ENCODE assay signal across 1 cellular context in genomic region chr17:82566129-82566995, GRCh38.
TF ChIP-seq lines count a peak whose summit lies in the region.

No MANE protein-coding gene starts in this region.

TF ChIP-seq in HepG2, 621 proteins besides CTCF, POLR2A, EP300 and RAD21 (continued from another document):
- TF ChIP-seq AKNA (CRISPR knock-in tag; IDR thresholded peaks at IDR 0.05; ENCODE audit: borderline replicate concordance) (no peak), SOX13 (IDR thresholded peaks at IDR 0.05) (no peak), SOX13 (CRISPR knock-in tag; conservative IDR thresholded peaks at IDR 0.05 in 1 of 2, IDR thresholded peaks at IDR 0.05 in 1 of 2) (peak in 1 of 2 experiments; percentile 52; a peak in 2 of 4 replicates), GTF3A (CRISPR knock-in tag; conservative IDR thresholded peaks at IDR 0.05) (no peak), YY1 (IDR thresholded peaks at IDR 0.05; ENCODE audit: insufficient read depth, insufficient replicate concordance, low read depth, low read length) (no peak), ZNF205 (CRISPR knock-in tag; IDR thresholded peaks at IDR 0.05) (no peak), FOXC1 (CRISPR knock-in tag; IDR thresholded peaks at IDR 0.05; ENCODE audit: borderline replicate concordance) (0 out of 2 replicates have a peak, but pooled peaks have one; percentile 7), RXRB (CRISPR knock-in tag; IDR thresholded peaks at IDR 0.05; ENCODE audit: borderline replicate concordance) (peak; percentile 27; the same call in 1 of the 2 replicates), SOX6 (IDR thresholded peaks at IDR 0.05) (no peak), SOX6 (CRISPR knock-in tag; IDR thresholded peaks at IDR 0.05) (peak; percentile 58), RERE (CRISPR knock-in tag; IDR thresholded peaks at IDR 0.05; ENCODE audit: low read depth) (no peak), RBAK (CRISPR knock-in tag; IDR thresholded peaks at IDR 0.05) (no peak), ZBTB7B (CRISPR knock-in tag; IDR thresholded peaks at IDR 0.05) (0 out of 2 replicates have a peak, but pooled peaks have one; percentile 34), ZNF770 (CRISPR knock-in tag; IDR thresholded peaks at IDR 0.05) (no peak), EZH2 (conservative IDR thresholded peaks at IDR 0.05; ENCODE audit: low read depth, low read length) (no peak), ZIK1 (CRISPR knock-in tag; IDR thresholded peaks at IDR 0.05; ENCODE audit: borderline replicate concordance, low read depth) (no peak), SALL1 (CRISPR knock-in tag; IDR thresholded peaks at IDR 0.05) (0 out of 2 replicates have a peak, but pooled peaks have one; percentile 29), TCF12 (IDR thresholded peaks at IDR 0.05) (no peak), TCF12 (CRISPR knock-in tag; IDR thresholded peaks at IDR 0.05) (no peak), ATRX (CRISPR knock-in tag; IDR thresholded peaks at IDR 0.05; ENCODE audit: borderline replicate concordance) (no peak), ZNF34 (CRISPR knock-in tag; IDR thresholded peaks at IDR 0.05; ENCODE audit: borderline replicate concordance) (no peak), THAP11 (CRISPR knock-in tag; IDR thresholded peaks at IDR 0.05) (peak; percentile 20; the same call in 1 of the 2 replicates), ZBTB33 (CRISPR knock-in tag; IDR thresholded peaks at IDR 0.05) (no peak), ZNF30 (CRISPR knock-in tag; IDR thresholded peaks at IDR 0.05) (no peak), ZNF776 (CRISPR knock-in tag; IDR thresholded peaks at IDR 0.05) (no peak), ZFP37 (CRISPR knock-in tag; IDR thresholded peaks at IDR 0.05; ENCODE audit: borderline replicate concordance) (no peak), TAF1 (CRISPR knock-in tag; IDR thresholded peaks at IDR 0.05) (no peak), MAFG (CRISPR knock-in tag; IDR thresholded peaks at IDR 0.05) (no peak), NKX3-1 (CRISPR knock-in tag; IDR thresholded peaks at IDR 0.05) (no peak), ZBTB42 (CRISPR knock-in tag; IDR thresholded peaks at IDR 0.05) (no peak), FUBP1 (CRISPR knock-in tag; IDR thresholded peaks at IDR 0.05; ENCODE audit: borderline replicate concordance) (0 out of 2 replicates have a peak, but pooled peaks have one; percentile 48), HIC2 (CRISPR knock-in tag; IDR thresholded peaks at IDR 0.05; ENCODE audit: low read depth) (peak; percentile 92), BCL6 (CRISPR knock-in tag; IDR thresholded peaks at IDR 0.05) (no peak), RBM22 (optimal IDR thresholded peaks at IDR 0.05; ENCODE audit: low read length) (peak; percentile 72), KAT7 (CRISPR knock-in tag; IDR thresholded peaks at IDR 0.05; ENCODE audit: borderline replicate concordance) (no peak), MLX (CRISPR knock-in tag; IDR thresholded peaks at IDR 0.05) (0 out of 2 replicates have a peak, but pooled peaks have one; percentile 17), MLXIP (CRISPR knock-in tag; IDR thresholded peaks at IDR 0.05; ENCODE audit: borderline replicate concordance) (no peak)
TF ChIP-seq in HepG2: peak in this region for 43.
